12 cellular contexts compared by ENCODE assay signal in the genomic region with DNA sequence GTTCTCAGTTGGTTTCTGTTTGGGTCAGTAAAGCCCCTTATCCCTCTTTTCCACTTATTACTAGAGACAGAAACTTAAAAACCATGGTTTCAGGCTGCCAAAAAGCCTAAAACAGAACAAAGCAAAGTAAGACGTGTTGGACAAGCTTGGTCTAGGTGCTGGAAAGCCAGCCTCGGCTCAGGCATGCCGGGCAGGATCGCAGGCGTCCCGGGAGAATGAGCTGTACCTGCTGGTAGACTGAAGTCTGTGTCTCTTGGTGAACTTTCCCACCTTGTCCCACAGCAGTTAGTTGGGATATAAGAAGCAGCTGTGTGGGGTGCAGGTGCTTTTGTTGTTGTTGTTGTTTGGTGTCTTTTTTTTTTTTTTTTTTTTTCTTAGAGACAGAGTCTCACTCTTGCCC. TPM values are rescaled to one million over a fixed set of nuclear protein-coding genes. Genes with fewer than 3 reads are reported as not detected.
DNase-seq lines count a peak whose midpoint lies in the region; ATAC-seq and TF ChIP-seq lines count a peak whose summit lies in the region.
"Had no signal": no experiment of that assay in that cellular context is flagged by ENCODE, and none has a peak within 500 bp of the region (broad histone marks: within the 10 kb centered on the region; RNA-seq: fewer than 3 reads in every experiment).

No MANE protein-coding gene starts in this region.

- H3K9me3 ChIP-seq in suprapubic skin: no peaks in the 10 kb centered on the region

- H3K27me3 Mint-ChIP-seq in activated naive CD4-positive, alpha-beta T cell treated with anti-CD3 and anti-CD28 coated beads, Interleukin-2, amount 10 ng/mL, durations not matched to agents 7 days and 5 days: no peaks in the 10 kb centered on the region
- no peaks in the 10 kb centered on the region for H3K27me3 Mint-ChIP-seq in activated CD4-positive, alpha-beta memory T cell treated with anti-CD3 and anti-CD28 coated beads, Interleukin-2, amount 10 ng/mL, durations not matched to agents 7 days and 5 days

- peaks cover 50% of the 10 kb centered on the region for H3K36me3 ChIP-seq in suprapubic skin

- in situ Hi-C loops in ACHN (cut with HindIII; ENCODE audit: low pct_ligation_motif_present, low pct_unique_long_range_greater_than_20kb, low sequenced_read_pairs): no loop called here

- H3K27ac ChIP-seq in foreskin keratinocyte: no peak overlapping the region
- H3K27ac ChIP-seq in suprapubic skin: peak overlapping the region; percentile 50
- H3K27ac ChIP-seq: SK-N-MC had no signal

- CTCF ChIA-PET in activated naive CD4-positive, alpha-beta T cell treated with anti-CD3 and anti-CD28 coated beads, Interleukin-2, amount 10 ng/mL, durations not matched to agents 7 days and 5 days (lab: Charles Lee): interaction anchor here (0.7 to 1.6 kb wide), 3 partner anchors 68 to 128 kb away, joined by 3 to 4 read pairs (median 3); partner anchors contain the start of gene MARCHF2
- CTCF ChIA-PET in activated CD4-positive, alpha-beta memory T cell treated with anti-CD3 and anti-CD28 coated beads, Interleukin-2, amount 10 ng/mL, durations not matched to agents 7 days and 5 days (lab: Charles Lee): interaction anchor here (1.0 to 1.5 kb wide), 3 partner anchors 24 to 99 kb away, joined by 3 to 4 read pairs (median 4); no protein-coding TSS in a partner anchor

- TF ChIP-seq EP300 in suprapubic skin (IDR thresholded peaks at IDR 0.05): no peak

- ATAC-seq in activated naive CD4-positive, alpha-beta T cell treated with anti-CD3 and anti-CD28 coated beads, Interleukin-2, amount 50 U/mL, for 72 hours: no peak
- peak; percentile 5 for ATAC-seq in foreskin keratinocyte
- ATAC-seq: PC-3 had no signal

- POLR2A ChIA-PET in activated CD4-positive, alpha-beta memory T cell treated with anti-CD3 and anti-CD28 coated beads, Interleukin-2, amount 10 ng/mL, durations not matched to agents 7 days and 5 days (lab: Charles Lee): interaction anchor here (0.8 to 2.6 kb wide), 2 partner anchors 11 to 32 kb away, joined by 3 to 8 read pairs; no protein-coding TSS in a partner anchor

- no peak for DNase-seq in activated naive CD4-positive, alpha-beta T cell treated with anti-CD3 and anti-CD28 coated beads, Interleukin-2, amount 10 ng/mL, durations not matched to agents 7 days and 5 days
- DNase-seq in activated naive CD4-positive, alpha-beta T cell treated with anti-CD3 and anti-CD28 coated beads, Interleukin-2, amount 50 U/mL, for 72 hours (ENCODE audit: low spot score in 2 of 2): no peak
- DNase-seq in activated CD4-positive, alpha-beta memory T cell treated with anti-CD3 and anti-CD28 coated beads, Interleukin-2, amount 10 ng/mL, durations not matched to agents 7 days and 5 days: no peak
- DNase-seq in foreskin keratinocyte (peak in 1 of 2 donors; percentile 20), suprapubic skin (ENCODE audit: low spot score in 2 of 2) (peak in 1 of 2 donors; percentile 32), ACHN (no peak)
- DNase-seq in stimulated activated CD4-positive, alpha-beta T cell treated with anti-CD3 and anti-CD28 coated beads, Interleukin-15, amount 100 ng/mL, for 24 hours: no peak
- no peak for DNase-seq in stimulated activated CD8-positive, alpha-beta memory T cell treated with anti-CD3 and anti-CD28 coated beads, Interleukin-4, amount 100 ng/mL, for 48 hours
- DNase-seq: GOT3, PC-3 had no signal

- peaks cover 66% of the 10 kb centered on the region for H3K4me1 Mint-ChIP-seq in activated naive CD4-positive, alpha-beta T cell treated with anti-CD3 and anti-CD28 coated beads, Interleukin-2, amount 10 ng/mL, durations not matched to agents 7 days and 5 days
- H3K4me1 Mint-ChIP-seq in activated CD4-positive, alpha-beta memory T cell treated with anti-CD3 and anti-CD28 coated beads, Interleukin-2, amount 10 ng/mL, durations not matched to agents 7 days and 5 days: peaks cover 47% of the 10 kb centered on the region

- no peaks in the 10 kb centered on the region for H3K9me3 Mint-ChIP-seq in activated naive CD4-positive, alpha-beta T cell treated with anti-CD3 and anti-CD28 coated beads, Interleukin-2, amount 10 ng/mL, durations not matched to agents 7 days and 5 days
- no peaks in the 10 kb centered on the region for H3K9me3 Mint-ChIP-seq in activated naive CD4-positive, alpha-beta T cell treated with anti-CD3 and anti-CD28 coated beads, Interleukin-2, amount 50 U/mL, for 72 hours
- H3K9me3 Mint-ChIP-seq in activated CD4-positive, alpha-beta memory T cell treated with anti-CD3 and anti-CD28 coated beads, Interleukin-2, amount 10 ng/mL, durations not matched to agents 7 days and 5 days: no peaks in the 10 kb centered on the region

- no peak overlapping the region for H3K4me3 ChIP-seq in suprapubic skin
- H3K4me3 ChIP-seq: SK-N-MC had no signal

- H3K4me1 ChIP-seq in foreskin keratinocyte (peaks cover 8% of the 10 kb centered on the region), suprapubic skin (peaks cover 43% of the 10 kb centered on the region)

- WGBS in suprapubic skin: 67% methylated on average over 6 of the region's 6 CpGs

- TF ChIP-seq CTCF in foreskin keratinocyte (conservative IDR thresholded peaks at IDR 0.05): no peak
- TF ChIP-seq CTCF in suprapubic skin (IDR thresholded peaks at IDR 0.05): no peak

- TF ChIP-seq POLR2A in suprapubic skin (IDR thresholded peaks at IDR 0.05): no peak

- H3K27ac Mint-ChIP-seq in activated naive CD4-positive, alpha-beta T cell treated with anti-CD3 and anti-CD28 coated beads, Interleukin-2, amount 10 ng/mL, durations not matched to agents 7 days and 5 days: peak overlapping the region; percentile 84
- peak overlapping the region in 1 of 2 donors; percentile 85 for H3K27ac Mint-ChIP-seq in activated naive CD4-positive, alpha-beta T cell treated with anti-CD3 and anti-CD28 coated beads, Interleukin-2, amount 50 U/mL, for 72 hours
- H3K27ac Mint-ChIP-seq in activated CD4-positive, alpha-beta memory T cell treated with anti-CD3 and anti-CD28 coated beads, Interleukin-2, amount 10 ng/mL, durations not matched to agents 7 days and 5 days: peak overlapping the region; percentile 6

- H3K36me3 Mint-ChIP-seq in activated naive CD4-positive, alpha-beta T cell treated with anti-CD3 and anti-CD28 coated beads, Interleukin-2, amount 10 ng/mL, durations not matched to agents 7 days and 5 days: peaks cover 46% of the 10 kb centered on the region
- peaks cover 6 to 44% of the 10 kb centered on the region in 2 donors for H3K36me3 Mint-ChIP-seq in activated naive CD4-positive, alpha-beta T cell treated with anti-CD3 and anti-CD28 coated beads, Interleukin-2, amount 50 U/mL, for 72 hours
- peaks cover 77% of the 10 kb centered on the region for H3K36me3 Mint-ChIP-seq in activated CD4-positive, alpha-beta memory T cell treated with anti-CD3 and anti-CD28 coated beads, Interleukin-2, amount 10 ng/mL, durations not matched to agents 7 days and 5 days (ENCODE audit: low read depth)

- H3K4me3 Mint-ChIP-seq in activated naive CD4-positive, alpha-beta T cell treated with anti-CD3 and anti-CD28 coated beads, Interleukin-2, amount 10 ng/mL, durations not matched to agents 7 days and 5 days: no peak overlapping the region
- no peak overlapping the region for H3K4me3 Mint-ChIP-seq in activated CD4-positive, alpha-beta memory T cell treated with anti-CD3 and anti-CD28 coated beads, Interleukin-2, amount 10 ng/mL, durations not matched to agents 7 days and 5 days

- H3K27me3 ChIP-seq in foreskin keratinocyte (no peaks in the 10 kb centered on the region), suprapubic skin (no peaks in the 10 kb centered on the region)

RNA-seq across cellular contexts. Expression of gene PRAM1, which starts 20.8 kb away (rescaled TPM):
- total RNA-seq in activated naive CD4-positive, alpha-beta T cell treated with anti-CD3 and anti-CD28 coated beads, Interleukin-2, amount 50 U/mL, for 72 hours: 1 to 10 TPM; 1.4 to 2.9 TPM
- total RNA-seq in activated CD4-positive, alpha-beta memory T cell treated with anti-CD3 and anti-CD28 coated beads, Interleukin-2, amount 10 ng/mL, durations not matched to agents 7 days and 5 days: under 1 TPM; 0.58 to 0.63 TPM
- total RNA-seq in foreskin keratinocyte (not detected in 2 replicates), suprapubic skin (1 to 10 TPM in 1 of 4 donors, under 1 TPM in 2, not detected in 1; 0.25 to 2.3 (median 0.34) TPM)
- polyA plus RNA-seq in foreskin keratinocyte: not detected in 2 replicates
- total RNA-seq: PC-3, pulmonary artery endothelial cell had no signal

RNA-seq across cellular contexts. Expression of gene ZNF414, which starts 32.4 kb away (rescaled TPM):
- total RNA-seq in activated naive CD4-positive, alpha-beta T cell treated with anti-CD3 and anti-CD28 coated beads, Interleukin-2, amount 50 U/mL, for 72 hours: 10 to 100 TPM; 24.6 to 28.0 TPM
- 10 to 100 TPM; 29.7 to 33.3 TPM for total RNA-seq in activated CD4-positive, alpha-beta memory T cell treated with anti-CD3 and anti-CD28 coated beads, Interleukin-2, amount 10 ng/mL, durations not matched to agents 7 days and 5 days
- 5.7 and 6.0 TPM in 2 replicates for total RNA-seq in foreskin keratinocyte
- 14.0 and 15.7 TPM in 2 replicates for polyA plus RNA-seq in foreskin keratinocyte
- total RNA-seq in suprapubic skin: 10 to 100 TPM; 10.4 to 43.7 (median 18.0) TPM

RNA-seq across cellular contexts. Expression of gene HNRNPM, which starts 36.8 kb away (rescaled TPM):
- 100 to 1,000 TPM; 105 to 243 TPM for total RNA-seq in activated naive CD4-positive, alpha-beta T cell treated with anti-CD3 and anti-CD28 coated beads, Interleukin-2, amount 50 U/mL, for 72 hours
- 100 to 1,000 TPM; 205 to 211 TPM for total RNA-seq in activated CD4-positive, alpha-beta memory T cell treated with anti-CD3 and anti-CD28 coated beads, Interleukin-2, amount 10 ng/mL, durations not matched to agents 7 days and 5 days
- total RNA-seq in foreskin keratinocyte (162 and 202 TPM in 2 replicates), suprapubic skin (100 to 1,000 TPM in 3 of 4 donors, 10 to 100 TPM in 1; 85.5 to 128 (median 121) TPM)
- 152 and 180 TPM in 2 replicates for polyA plus RNA-seq in foreskin keratinocyte
